In genomic region chrX:3262906-3263305, GRCh38 we compare ENCODE assay signal across 11 cellular contexts.
DNase-seq lines count a peak whose midpoint lies in the region; ATAC-seq, FAIRE-seq and TF ChIP-seq lines count a peak whose summit lies in the region.
"Had no signal": no experiment of that assay in that cellular context is flagged by ENCODE, and none has a peak within 500 bp of the region (broad histone marks: within the 10 kb centered on the region; RNA-seq: fewer than 3 reads in every experiment).

No MANE protein-coding gene starts in this region.

- DNase-seq in MCF 10A (ENCODE audit: unreplicated experiment): peak; percentile 82
- no peak for DNase-seq in breast epithelium (ENCODE audit: low spot score in 2 of 2)
- DNase-seq in amniotic stem cell (lab: John Stamatoyannopoulos, UW): peak; percentile 72
- peak; percentile 88 for DNase-seq in iris pigment epithelial cell (ENCODE audit: low read depth)
- DNase-seq in aorta: no peak
- DNase-seq in GM10266 (ENCODE audit: extremely low spot score): no peak
- no peak for DNase-seq in GM19239 (ENCODE audit: insufficient read length, low spot score)
- DNase-seq in hypothalamus (lab: John Stamatoyannopoulos, UW): no peak
- DNase-seq: activated CD4-positive, CD25-positive, alpha-beta regulatory T cell treated with anti-CD3 and anti-CD28 coated beads, Interleukin-2, amount 50 U/mL, for 72 hours; nucleus accumbens had no signal

- peak overlapping the region; percentile 36 for H3K27ac Mint-ChIP-seq in MCF 10A (ENCODE audit: low read depth, unreplicated experiment)

- no peaks in the 10 kb centered on the region for H3K27me3 Mint-ChIP-seq in MCF 10A (ENCODE audit: insufficient read depth, unreplicated experiment)

- TF ChIP-seq POLR2A in breast epithelium (IDR thresholded peaks at IDR 0.05): no peak

- no peaks in the 10 kb centered on the region for H3K36me3 ChIP-seq in breast epithelium
- no peaks in the 10 kb centered on the region for H3K36me3 ChIP-seq in aorta (ENCODE audit: control insufficient read depth in 1 of 2, insufficient read depth in 2 of 2, low read length in 1 of 2)

- H3K27ac ChIP-seq in breast epithelium: no peak overlapping the region
- no peak overlapping the region for H3K27ac ChIP-seq in aorta (ENCODE audit: low read depth in 1 of 2, low read length in 2 of 2)
- H3K27ac ChIP-seq: 22Rv1 had no signal

- FAIRE-seq in GM19239 (lab: Jason Lieb, UNC): no peak

- BruUV-seq in MCF 10A (replicated peaks; lab: Mats Ljungman, UMichigan): no TSS peak

- H3K9me3 ChIP-seq in breast epithelium (peaks cover 9 to 18% of the 10 kb centered on the region in 2 donors), aorta (ENCODE audit: control insufficient read depth, low read length) (no peaks in the 10 kb centered on the region)

- intact Hi-C loops in MCF 10A (cut with micrococcal nuclease) (loop anchor here (10.0 kb wide), 1 partner anchor 252 kb away; no protein-coding TSS in a partner anchor), breast epithelium (cut with DNase I; ENCODE audit: low total_unique reads) (no loop called here), aorta (cut with DNase I) (no loop called here)

- TF ChIP-seq CTCF in MCF 10A (IDR thresholded peaks at IDR 0.05; ENCODE audit: unreplicated experiment) (no peak), breast epithelium (IDR thresholded peaks at IDR 0.05) (no peak), GM10266 (IDR thresholded peaks at IDR 0.05; ENCODE audit: control insufficient read depth, insufficient read depth, low read depth, missing control alignments) (no peak)

- H3K4me1 Mint-ChIP-seq in MCF 10A (ENCODE audit: insufficient read depth, unreplicated experiment): peaks cover 29% of the 10 kb centered on the region

- ATAC-seq in aorta (ENCODE audit: low FRiP score): peak; percentile 54

- no peaks in the 10 kb centered on the region for H3K36me3 Mint-ChIP-seq in MCF 10A (ENCODE audit: insufficient read depth, unreplicated experiment)

- CTCF ChIA-PET in MCF 10A (lab: Yijun Ruan, JAX): interaction anchor here (0.6 kb wide), 1 partner anchor 31 kb away, joined by 3 read pairs; no protein-coding TSS in a partner anchor

- H3K27me3 ChIP-seq in breast epithelium (no peaks in the 10 kb centered on the region), aorta (ENCODE audit: control insufficient read depth in 1 of 2, insufficient read depth in 2 of 2, low read length in 1 of 2) (no peaks in the 10 kb centered on the region)

- H3K4me3 ChIP-seq in breast epithelium: no peak overlapping the region
- no peak overlapping the region for H3K4me3 ChIP-seq in aorta (ENCODE audit: low read length in 2 of 2)

- H3K4me3 Mint-ChIP-seq in MCF 10A (ENCODE audit: unreplicated experiment): peak overlapping the region; percentile 44

- POLR2A ChIA-PET in MCF 10A (lab: Yijun Ruan, JAX): interaction anchor here (0.6 to 1.3 kb wide), 4 partner anchors 22 to 286 kb away, joined by 3 to 4 read pairs (median 4); no protein-coding TSS in a partner anchor

- 11 to 33% methylated on average over 1 of the region's 1 CpG for WGBS in aorta, 2 donors

- H3K4me1 ChIP-seq in breast epithelium: no peaks in the 10 kb centered on the region
- no peaks in the 10 kb centered on the region for H3K4me1 ChIP-seq in aorta (ENCODE audit: control insufficient read depth in 1 of 2, insufficient read depth in 2 of 2, low read length in 2 of 2)

- H3K9me3 Mint-ChIP-seq in MCF 10A (ENCODE audit: unreplicated experiment): peaks cover 7% of the 10 kb centered on the region

Comparison
In these comparisons a context has a peak if more than half of its experiments do, and no peak if none do; other contexts are left out.
1. DNase-seq: peak in MCF 10A (single experiment), amniotic stem cell (single experiment) and iris pigment epithelial cell (single experiment); none in breast epithelium (0 of 2), aorta (0 of 2), GM10266 (single experiment), GM19239 (single experiment) and hypothalamus (0 of 51).